In the genomic region with DNA sequence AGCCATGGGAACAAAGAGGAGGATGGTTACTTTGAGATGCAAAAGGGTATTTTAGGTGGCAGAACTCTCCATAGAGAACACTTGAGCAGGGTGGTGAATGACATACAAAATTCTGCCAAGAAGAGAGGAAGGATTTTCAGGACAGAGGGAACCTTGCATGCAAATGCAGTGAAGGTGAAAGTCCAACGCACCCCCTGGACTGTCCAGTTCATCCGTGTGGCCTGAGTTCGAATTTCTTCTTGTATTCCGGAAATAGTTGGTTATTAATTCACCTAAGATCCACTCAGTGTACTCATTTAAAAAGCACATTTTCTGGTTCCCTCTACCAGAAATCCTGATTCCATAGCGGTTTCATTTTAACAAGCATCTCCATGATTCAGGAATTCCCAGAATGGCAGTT, we compare ENCODE assay signal across 32 cellular contexts. TPM values are rescaled to one million over a fixed set of nuclear protein-coding genes. Genes with fewer than 3 reads are reported as not detected.
"Had no signal": no experiment of that assay in that cellular context is flagged by ENCODE, and none has a peak within 500 bp of the region (broad histone marks: within the 10 kb centered on the region; RNA-seq: fewer than 3 reads in every experiment).

No MANE protein-coding gene starts in this region.

- H3K9me3 ChIP-seq: ascending aorta, breast epithelium had no signal

- H3K27me3 ChIP-seq: ascending aorta, brain microvascular endothelial cell, breast epithelium had no signal

- DNase-seq: activated CD4-positive, alpha-beta memory T cell treated with anti-CD3 and anti-CD28 coated beads, Interleukin-2, amount 10 ng/mL, durations not matched to agents 7 days and 5 days; activated CD4-positive, alpha-beta T cell treated with anti-CD3 and anti-CD28 coated beads for 1 hour; activated CD4-positive, alpha-beta T cell treated with anti-CD3 and anti-CD28 coated beads for 36 hours; activated CD4-positive, alpha-beta T cell treated with anti-CD3 and anti-CD28 coated beads for 48 hours; activated CD4-positive, alpha-beta T cell treated with anti-CD3 and anti-CD28 coated beads, Interleukin-2, amount 10 ng/mL, durations not matched to agents 7 days and 5 days; activated CD4-positive, alpha-beta T cell treated with anti-CD3 and anti-CD28 coated beads, Interleukin-2, amount 50 U/mL, for 48 hours; activated CD4-positive, CD25-positive, alpha-beta regulatory T cell; activated CD8-positive, alpha-beta memory T cell treated with anti-CD3 and anti-CD28 coated beads for 24 hours; activated CD8-positive, alpha-beta memory T cell treated with anti-CD3 and anti-CD28 coated beads, Interleukin-2, amount 10 ng/mL, durations not matched to agents 7 days and 5 days; activated CD8-positive, alpha-beta memory T cell treated with anti-CD3 and anti-CD28 coated beads, Interleukin-2, amount 50 U/mL, for 48 hours; activated CD8-positive, alpha-beta T cell treated with anti-CD3 and anti-CD28 coated beads, Interleukin-2, amount 10 ng/mL, durations not matched to agents 7 days and 5 days; activated effector memory CD4-positive, alpha-beta T cell treated with Interleukin-2 at 50 U/mL for 16 hours; activated gamma-delta T cell; activated naive CD4-positive, alpha-beta T cell treated with anti-CD3 and anti-CD28 coated beads, Interleukin-2, amount 10 ng/mL, durations not matched to agents 7 days and 5 days; activated naive CD4-positive, alpha-beta T cell treated with Interleukin-2 at 50 U/mL for 16 hours; activated naive CD8-positive, alpha-beta T cell treated with anti-CD3 and anti-CD28 coated beads, Interleukin-2, amount 10 ng/mL, durations not matched to agents 7 days and 5 days; activated naive CD8-positive, alpha-beta T cell treated with anti-CD3 and anti-CD28 coated beads, Interleukin-2, amount 50 U/mL, for 24 hours; activated T-cell treated with anti-CD3 and anti-CD28 coated beads, Interleukin-2, amount 50 U/mL, for 24 hours; activated T-cell treated with anti-CD3 and anti-CD28 coated beads, Interleukin-2, amount 50 U/mL, for 48 hours; amygdala; anterior cingulate cortex; brain microvascular endothelial cell; central memory CD4-positive, alpha-beta T cell; T-helper 1 cell; T-helper 2 cell; T-helper 9 cell; WERI-Rb-1 had no signal

- H3K4me1 ChIP-seq: ascending aorta, breast epithelium had no signal

- ATAC-seq: activated CD4-positive, alpha-beta T cell treated with anti-CD3 and anti-CD28 coated beads for 36 hours; activated CD4-positive, CD25-positive, alpha-beta regulatory T cell treated with anti-CD3 and anti-CD28 coated beads, Interleukin-2, amount 50 U/mL, for 24 hours; activated CD8-positive, alpha-beta memory T cell treated with anti-CD3 and anti-CD28 coated beads, Interleukin-2, amount 10 ng/mL, durations not matched to agents 7 days and 5 days; activated CD8-positive, alpha-beta T cell treated with anti-CD3 and anti-CD28 coated beads, Interleukin-2, amount 10 ng/mL, durations not matched to agents 7 days and 5 days; activated naive CD8-positive, alpha-beta T cell treated with anti-CD3 and anti-CD28 coated beads, Interleukin-2, amount 50 U/mL, for 24 hours; WTC11 had no signal

- H3K36me3 ChIP-seq: brain microvascular endothelial cell, breast epithelium, WERI-Rb-1 had no signal

- H3K4me3 ChIP-seq: ascending aorta, breast epithelium had no signal

- H3K27ac ChIP-seq: ascending aorta, brain microvascular endothelial cell, breast epithelium, WERI-Rb-1 had no signal

RNA-seq across cellular contexts. Expression of a gene that starts 5.5 kb away (rescaled TPM):
- total RNA-seq: activated naive CD8-positive, alpha-beta T cell treated with anti-CD3 and anti-CD28 coated beads, Interleukin-2, amount 10 ng/mL, durations not matched to agents 7 days and 5 days; activated T-helper 2 cell treated with anti-CD3 and anti-CD28 coated beads, Interferon-gamma antibody, Interleukin-2, Interleukin-4, amounts not matched to agents 10 μg/mL and 5 μg/mL and 100 μg/mL, durations not matched to agents 14 hours and 24 hours and 36 hours had no signal
